Comparison of ENCODE assay signal across 18 cellular contexts in genomic region chr9:90778746-90779145, GRCh38. TPM values are rescaled to one million over a fixed set of nuclear protein-coding genes. Genes with fewer than 3 reads are reported as not detected.
"Had no signal": no experiment of that assay in that cellular context is flagged by ENCODE, and none has a peak within 500 bp of the region (broad histone marks: within the 10 kb centered on the region; RNA-seq: fewer than 3 reads in every experiment).

No MANE protein-coding gene starts in this region.

- H3K4me3 Mint-ChIP-seq: activated naive CD8-positive, alpha-beta T cell treated with anti-CD3 and anti-CD28 coated beads, Interleukin-2, amount 10 ng/mL, durations not matched to agents 7 days and 5 days; activated T-helper 1 cell treated with anti-CD3 and anti-CD28 coated beads, Interleukin-12 subunit alpha, Interleukin-12 subunit beta, Interleukin-2, Interleukin-4 antibody, amounts not matched to agents 30 ng/mL and 10 ng/mL and 1 ng/mL, durations not matched to agents 14 hours and 24 hours and 36 hours; central memory CD8-positive, alpha-beta T cell; neural crest cell; stimulated activated naive CD8-positive, alpha-beta T cell treated with anti-CD3 and anti-CD28 coated beads, Interleukin-15, Interleukin-2, amounts not matched to agents 100 ng/mL and 50 ng/mL, for 24 hours had no signal

- ATAC-seq: left lobe of liver, right lobe of liver had no signal

- H3K9me3 ChIP-seq: esophagus muscularis mucosa, right lobe of liver, suprapubic skin, upper lobe of left lung had no signal

- H3K9me3 Mint-ChIP-seq: activated naive CD8-positive, alpha-beta T cell treated with anti-CD3 and anti-CD28 coated beads, Interleukin-2, amount 10 ng/mL, durations not matched to agents 7 days and 5 days; activated T-helper 1 cell treated with anti-CD3 and anti-CD28 coated beads, Interleukin-12 subunit alpha, Interleukin-12 subunit beta, Interleukin-2, Interleukin-4 antibody, amounts not matched to agents 30 ng/mL and 10 ng/mL and 1 ng/mL, durations not matched to agents 14 hours and 24 hours and 36 hours; central memory CD8-positive, alpha-beta T cell; stimulated activated naive CD8-positive, alpha-beta T cell treated with anti-CD3 and anti-CD28 coated beads, Interleukin-15, Interleukin-2, amounts not matched to agents 100 ng/mL and 50 ng/mL, for 24 hours had no signal

- H3K27ac Mint-ChIP-seq: activated naive CD8-positive, alpha-beta T cell treated with anti-CD3 and anti-CD28 coated beads, Interleukin-2, amount 10 ng/mL, durations not matched to agents 7 days and 5 days; activated T-helper 1 cell treated with anti-CD3 and anti-CD28 coated beads, Interleukin-12 subunit alpha, Interleukin-12 subunit beta, Interleukin-2, Interleukin-4 antibody, amounts not matched to agents 30 ng/mL and 10 ng/mL and 1 ng/mL, durations not matched to agents 14 hours and 24 hours and 36 hours; stimulated activated naive CD8-positive, alpha-beta T cell treated with anti-CD3 and anti-CD28 coated beads, Interleukin-15, Interleukin-2, amounts not matched to agents 100 ng/mL and 50 ng/mL, for 24 hours had no signal

- H3K36me3 ChIP-seq: brain microvascular endothelial cell, esophagus muscularis mucosa, ovary, right lobe of liver, suprapubic skin, upper lobe of left lung had no signal

- H3K4me1 ChIP-seq: right lobe of liver, suprapubic skin, upper lobe of left lung had no signal

- H3K27ac ChIP-seq: brain microvascular endothelial cell, coronary artery, esophagus muscularis mucosa, ovary, right lobe of liver, suprapubic skin, upper lobe of left lung had no signal

- H3K27me3 ChIP-seq: brain microvascular endothelial cell, esophagus muscularis mucosa, ovary, upper lobe of left lung had no signal

- H3K4me2 ChIP-seq: smooth muscle cell had no signal

- H3K36me3 Mint-ChIP-seq: activated naive CD8-positive, alpha-beta T cell treated with anti-CD3 and anti-CD28 coated beads, Interleukin-2, amount 10 ng/mL, durations not matched to agents 7 days and 5 days had no signal

- H3K4me3 ChIP-seq: coronary artery, esophagus muscularis mucosa, ovary, right lobe of liver, smooth muscle cell, suprapubic skin, upper lobe of left lung had no signal

- H3K4me1 Mint-ChIP-seq: activated naive CD8-positive, alpha-beta T cell treated with anti-CD3 and anti-CD28 coated beads, Interleukin-2, amount 10 ng/mL, durations not matched to agents 7 days and 5 days; central memory CD8-positive, alpha-beta T cell had no signal

- DNase-seq: activated naive CD4-positive, alpha-beta T cell; activated naive CD8-positive, alpha-beta T cell treated with anti-CD3 and anti-CD28 coated beads, Interleukin-2, amount 10 ng/mL, durations not matched to agents 7 days and 5 days; brain microvascular endothelial cell; ovary; right lobe of liver; stimulated activated CD4-positive, alpha-beta T cell treated with anti-CD3 and anti-CD28 coated beads, Interleukin-4, amount 100 ng/mL, for 4 hours; stimulated activated CD8-positive, alpha-beta memory T cell treated with anti-CD3 and anti-CD28 coated beads, Interleukin-4, amount 100 ng/mL, for 48 hours; upper lobe of left lung had no signal

- H3K27me3 Mint-ChIP-seq: stimulated activated naive CD8-positive, alpha-beta T cell treated with anti-CD3 and anti-CD28 coated beads, Interleukin-15, Interleukin-2, amounts not matched to agents 100 ng/mL and 50 ng/mL, for 24 hours had no signal

RNA-seq across cellular contexts. Expression of gene SYK, which starts 22.9 kb away (rescaled TPM):
- total RNA-seq: lung microvascular endothelial cell had no signal
- polyA plus RNA-seq: smooth muscle cell had no signal
